In genomic region chr3:197508924-197509775, GRCh38 we compare ENCODE assay signal across 9 cellular contexts. TPM values are rescaled to one million over a fixed set of nuclear protein-coding genes. Genes with fewer than 3 reads are reported as not detected.
DNase-seq lines count a peak whose midpoint lies in the region; ATAC-seq, FAIRE-seq and TF ChIP-seq lines count a peak whose summit lies in the region.
"Had no signal": no experiment of that assay in that cellular context is flagged by ENCODE, and none has a peak within 500 bp of the region (broad histone marks: within the 10 kb centered on the region; RNA-seq: fewer than 3 reads in every experiment).

No MANE protein-coding gene starts in this region.

- H3K4me3 Mint-ChIP-seq in neural progenitor cell: peak overlapping the region; percentile 18
- H3K4me3 Mint-ChIP-seq in activated naive CD8-positive, alpha-beta T cell treated with anti-CD3 and anti-CD28 coated beads, Interleukin-2, amount 50 U/mL, for 24 hours: no peak overlapping the region

- 0 out of 3 replicates have a peak, but pooled peaks cover 17% of the 10 kb centered on the region for H3K4me1 ChIP-seq in A549
- peaks cover 2% of the 10 kb centered on the region; the same call in 1 of the 2 replicates for H3K4me1 ChIP-seq in OCI-LY3 (ENCODE audit: low read length)
- peaks cover 14% of the 10 kb centered on the region for H3K4me1 ChIP-seq in neural progenitor cell
- peaks cover 0 to 12% (median 9%) of the 10 kb centered on the region in 6 donors for H3K4me1 ChIP-seq in spleen

- H4K20me1 ChIP-seq in OCI-LY3 (ENCODE audit: insufficient read depth, low read length): no peaks in the 10 kb centered on the region
- H4K20me1 ChIP-seq in neural progenitor cell (ENCODE audit: low read depth): no peaks in the 10 kb centered on the region

- POLR2A ChIA-PET in A549 (lab: Yijun Ruan, JAX): no interaction called here

- TF ChIP-seq CTCF in A549 (IDR thresholded peaks at IDR 0.05) (no peak), OCI-LY3 (IDR thresholded peaks at IDR 0.05; ENCODE audit: low read depth, low read length) (no peak), epithelial cell of proximal tubule (conservative IDR thresholded peaks at IDR 0.05; ENCODE audit: low read depth, low read length) (no peak), neural progenitor cell (IDR thresholded peaks at IDR 0.05) (no peak), spleen (IDR thresholded peaks at IDR 0.05 in 8 of 11, conservative IDR thresholded peaks at IDR 0.05 in 3 of 11) (no peak)

- H3K4me2 ChIP-seq in A549 (peak overlapping the region; percentile 92), OCI-LY3 (ENCODE audit: low read length) (peak overlapping the region; percentile 94; the same call in 1 of the 2 replicates), neural progenitor cell (peak overlapping the region; percentile 64)

- ATAC-seq in A549 (no peak), HG02870 (IDR thresholded peaks at IDR 0.05; ENCODE audit: unreplicated experiment) (no peak)
- no peak for ATAC-seq in activated naive CD8-positive, alpha-beta T cell treated with anti-CD3 and anti-CD28 coated beads, Interleukin-2, amount 50 U/mL, for 24 hours

- no peak for TF ChIP-seq EP300 in A549 (IDR thresholded peaks at IDR 0.05)

- peak overlapping the region; percentile 93 for H3K27ac Mint-ChIP-seq in neural progenitor cell
- H3K27ac Mint-ChIP-seq in activated naive CD8-positive, alpha-beta T cell treated with anti-CD3 and anti-CD28 coated beads, Interleukin-2, amount 50 U/mL, for 24 hours: no peak overlapping the region

- H3K9ac ChIP-seq in OCI-LY3 (ENCODE audit: low read length) (no peak overlapping the region), neural progenitor cell (no peak overlapping the region)

- H3K9me3 Mint-ChIP-seq in neural progenitor cell: no peaks in the 10 kb centered on the region
- H3K9me3 Mint-ChIP-seq in activated naive CD8-positive, alpha-beta T cell treated with anti-CD3 and anti-CD28 coated beads, Interleukin-2, amount 50 U/mL, for 24 hours: no peaks in the 10 kb centered on the region

- H3K4me1 Mint-ChIP-seq in neural progenitor cell: peaks cover 26% of the 10 kb centered on the region
- no peaks in the 10 kb centered on the region for H3K4me1 Mint-ChIP-seq in activated naive CD8-positive, alpha-beta T cell treated with anti-CD3 and anti-CD28 coated beads, Interleukin-2, amount 50 U/mL, for 24 hours

- TF ChIP-seq POLR2A in A549 (IDR thresholded peaks at IDR 0.05; ENCODE audit: low read length): no peak
- no peak for TF ChIP-seq POLR2A in spleen (IDR thresholded peaks at IDR 0.05)

- H3K79me2 ChIP-seq in OCI-LY3 (ENCODE audit: low read length) (no peaks in the 10 kb centered on the region), neural progenitor cell (ENCODE audit: low read depth) (no peaks in the 10 kb centered on the region)

- H3K36me3 ChIP-seq in OCI-LY3 (replicated peaks; ENCODE audit: low read depth, low read length) (peaks cover 8% of the 10 kb centered on the region), neural progenitor cell (no peaks in the 10 kb centered on the region), spleen (peaks cover 0 to 31% (median 4%) of the 10 kb centered on the region in 6 donors)

- no peaks in the 10 kb centered on the region for H3F3A ChIP-seq in neural progenitor cell (ENCODE audit: low read depth)

- H3K27me3 ChIP-seq in OCI-LY3 (ENCODE audit: low read depth, low read length) (no peaks in the 10 kb centered on the region), neural progenitor cell (no peaks in the 10 kb centered on the region), spleen (replicated peaks in 1 of 7) (peaks cover 0 to 10% (median 0%) of the 10 kb centered on the region in 7 donors)
- H3K27me3 ChIP-seq: foreskin keratinocyte had no signal

- DNase-seq in A549 (ENCODE audit: low read depth in 1 of 2, low spot score in 1 of 2): no peak
- DNase-seq in epithelial cell of proximal tubule (ENCODE audit: low read depth): no peak
- no peak for DNase-seq in neural progenitor cell (ENCODE audit: low spot score)
- no peak for DNase-seq in spleen
- no peak for DNase-seq in activated naive CD8-positive, alpha-beta T cell treated with anti-CD3 and anti-CD28 coated beads, Interleukin-2, amount 50 U/mL, for 24 hours
- no peak for DNase-seq in pons (ENCODE audit: low spot score)
- DNase-seq: foreskin keratinocyte had no signal

- no peak for TF ChIP-seq RAD21 in A549 (conservative IDR thresholded peaks at IDR 0.05 in 1 of 2, IDR thresholded peaks at IDR 0.05 in 1 of 2)

- no peaks in the 10 kb centered on the region for H3K9me3 ChIP-seq in A549
- no peaks in the 10 kb centered on the region for H3K9me3 ChIP-seq in OCI-LY3 (ENCODE audit: insufficient read depth, low read length)
- H3K9me3 ChIP-seq in neural progenitor cell (ENCODE audit: low read depth): no peaks in the 10 kb centered on the region
- no peaks in the 10 kb centered on the region for H3K9me3 ChIP-seq in spleen

- intact Hi-C loops in spleen (cut with DNase I; ENCODE audit: low total_unique reads): no loop called here

- H3K27me3 Mint-ChIP-seq in neural progenitor cell (ENCODE audit: insufficient read depth, low read depth): peaks cover 16% of the 10 kb centered on the region
- H3K27me3 Mint-ChIP-seq in activated naive CD8-positive, alpha-beta T cell treated with anti-CD3 and anti-CD28 coated beads, Interleukin-2, amount 50 U/mL, for 24 hours: peaks cover 2% of the 10 kb centered on the region

- no peak overlapping the region for H2AFZ ChIP-seq in OCI-LY3 (ENCODE audit: low read depth, low read length)
- peak overlapping the region; percentile 86 for H2AFZ ChIP-seq in neural progenitor cell (replicated peaks)

- H3K27ac ChIP-seq in A549: peak overlapping the region; percentile 87 to 91
- no peak overlapping the region for H3K27ac ChIP-seq in OCI-LY3 (ENCODE audit: low read length)
- H3K27ac ChIP-seq in neural progenitor cell: no peak overlapping the region
- no peak overlapping the region for H3K27ac ChIP-seq in spleen

- CTCF ChIA-PET in A549 (lab: Yijun Ruan, JAX): interaction anchor here (0.6 to 3.2 kb wide), 34 partner anchors 9 to 587 kb away, joined by 3 to 37 read pairs (median 4); no protein-coding TSS in a partner anchor

- no peak overlapping the region for H3K4me3 ChIP-seq in A549
- H3K4me3 ChIP-seq in OCI-LY3 (ENCODE audit: low read length): no peak overlapping the region
- peak overlapping the region; percentile 58 for H3K4me3 ChIP-seq in epithelial cell of proximal tubule (ENCODE audit: low read depth, low read length)
- no peak overlapping the region for H3K4me3 ChIP-seq in neural progenitor cell
- peak overlapping the region in 3 of 8 donors; percentile 24 to 64 (median 44) for H3K4me3 ChIP-seq in spleen

- no peak for FAIRE-seq in A549 (lab: Jason Lieb, UNC)

- H3K36me3 Mint-ChIP-seq in neural progenitor cell: peaks cover 1% of the 10 kb centered on the region
- peaks cover 9% of the 10 kb centered on the region for H3K36me3 Mint-ChIP-seq in activated naive CD8-positive, alpha-beta T cell treated with anti-CD3 and anti-CD28 coated beads, Interleukin-2, amount 50 U/mL, for 24 hours (ENCODE audit: low read depth)

- WGBS in A549 (ENCODE audit: missing lambda C conversion rate): 94% methylated on average over 24 of the region's 27 CpGs
- WGBS in spleen, 5 donors: 88 to 91% (median 90%) methylated on average over 27 of the region's 27 CpGs

TF ChIP-seq in A549, 52 proteins besides CTCF, POLR2A, EP300 and RAD21 (continues in another document):
- TF ChIP-seq ATOH8 (CRISPR knock-in tag; IDR thresholded peaks at IDR 0.05; ENCODE audit: low read depth) (no peak), CBX2 (IDR thresholded peaks at IDR 0.05; ENCODE audit: borderline replicate concordance, low read depth) (no peak), CBX8 (IDR thresholded peaks at IDR 0.05) (no peak), ZNF302 (CRISPR knock-in tag; IDR thresholded peaks at IDR 0.05) (no peak), SMC3 (IDR thresholded peaks at IDR 0.05) (no peak), ESRRA (IDR thresholded peaks at IDR 0.05; ENCODE audit: borderline replicate concordance, low read length) (no peak)
- TF ChIP-seq, protein P1, sequence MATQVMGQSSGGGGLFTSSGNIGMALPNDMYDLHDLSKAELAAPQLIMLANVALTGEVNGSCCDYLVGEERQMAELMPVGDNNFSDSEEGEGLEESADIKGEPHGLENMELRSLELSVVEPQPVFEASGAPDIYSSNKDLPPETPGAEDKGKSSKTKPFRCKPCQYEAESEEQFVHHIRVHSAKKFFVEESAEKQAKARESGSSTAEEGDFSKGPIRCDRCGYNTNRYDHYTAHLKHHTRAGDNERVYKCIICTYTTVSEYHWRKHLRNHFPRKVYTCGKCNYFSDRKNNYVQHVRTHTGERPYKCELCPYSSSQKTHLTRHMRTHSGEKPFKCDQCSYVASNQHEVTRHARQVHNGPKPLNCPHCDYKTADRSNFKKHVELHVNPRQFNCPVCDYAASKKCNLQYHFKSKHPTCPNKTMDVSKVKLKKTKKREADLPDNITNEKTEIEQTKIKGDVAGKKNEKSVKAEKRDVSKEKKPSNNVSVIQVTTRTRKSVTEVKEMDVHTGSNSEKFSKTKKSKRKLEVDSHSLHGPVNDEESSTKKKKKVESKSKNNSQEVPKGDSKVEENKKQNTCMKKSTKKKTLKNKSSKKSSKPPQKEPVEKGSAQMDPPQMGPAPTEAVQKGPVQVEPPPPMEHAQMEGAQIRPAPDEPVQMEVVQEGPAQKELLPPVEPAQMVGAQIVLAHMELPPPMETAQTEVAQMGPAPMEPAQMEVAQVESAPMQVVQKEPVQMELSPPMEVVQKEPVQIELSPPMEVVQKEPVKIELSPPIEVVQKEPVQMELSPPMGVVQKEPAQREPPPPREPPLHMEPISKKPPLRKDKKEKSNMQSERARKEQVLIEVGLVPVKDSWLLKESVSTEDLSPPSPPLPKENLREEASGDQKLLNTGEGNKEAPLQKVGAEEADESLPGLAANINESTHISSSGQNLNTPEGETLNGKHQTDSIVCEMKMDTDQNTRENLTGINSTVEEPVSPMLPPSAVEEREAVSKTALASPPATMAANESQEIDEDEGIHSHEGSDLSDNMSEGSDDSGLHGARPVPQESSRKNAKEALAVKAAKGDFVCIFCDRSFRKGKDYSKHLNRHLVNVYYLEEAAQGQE (IDR thresholded peaks at IDR 0.05): no peak

RNA-seq across cellular contexts. Expression of gene BDH1, which starts 46.6 kb away (rescaled TPM):
- polyA plus RNA-seq in A549 (2011; rRNA removed): 4.4 and 4.6 TPM in 2 replicates
- 5.5 and 6.2 TPM in 2 replicates for polyA plus RNA-seq in A549 (2012; cell fraction: cytosol; rRNA removed)
- polyA plus RNA-seq in A549 (2012; cell fraction: nucleus; rRNA removed): 8.8 and 10.5 TPM in 2 replicates
- polyA plus RNA-seq in A549 (2017; fragmentation: RNase III; extraction: RNeasy Plus Mini Kit Qiagen cat#74134 plus additional on column Dnase treatment): 2.8 to 3.7 TPM (median 3.1 TPM) in 3 replicates
- polyA minus RNA-seq in A549 (2011; rRNA and poly(A)+ RNA removed): 3.3 and 3.7 TPM in 2 replicates
- 7.2 and 20.8 TPM in 2 replicates for total RNA-seq in epithelial cell of proximal tubule
- total RNA-seq in neural progenitor cell (ENCODE audit: low replicate concordance): 14.1 and 19.4 TPM in 2 replicates
- 10 to 100 TPM; 11.5 to 24.6 (median 17.8) TPM for total RNA-seq in spleen
- polyA plus RNA-seq in spleen: 10 to 100 TPM; 14.3 to 17.7 (median 17.3) TPM

Comparison
In these comparisons a context has a peak if more than half of its experiments do, and no peak if none do; other contexts are left out.
1. H3K27ac ChIP-seq: peak in A549 (2 of 2); none in OCI-LY3 (single experiment), neural progenitor cell (single experiment) and spleen (0 of 8).
2. Peak in every context shown above with its lines, with median percentiles within 50 percentile points of each other: H3K4me2 ChIP-seq.